19 cellular contexts compared by ENCODE assay signal in the genomic region with DNA sequence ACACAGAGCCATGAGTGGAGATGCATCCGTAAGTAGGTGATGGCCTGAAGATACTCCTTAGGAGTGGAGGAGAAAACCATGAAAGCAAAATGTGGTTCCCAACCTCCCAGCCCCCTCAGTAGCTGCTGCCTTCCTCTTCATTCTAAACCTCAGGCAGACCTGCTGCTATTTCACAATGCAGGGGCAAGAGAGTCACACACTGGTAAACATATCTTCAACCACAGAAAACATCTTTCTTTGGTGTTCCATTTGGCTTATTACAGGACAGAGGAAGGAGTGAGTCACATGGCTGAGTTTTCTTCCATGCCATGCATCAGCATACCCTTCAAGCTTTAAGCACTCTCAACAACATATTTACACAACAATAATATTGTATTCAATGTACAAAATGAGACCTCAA.
DNase-seq lines count a peak whose midpoint lies in the region; ATAC-seq and TF ChIP-seq lines count a peak whose summit lies in the region.
"Had no signal": no experiment of that assay in that cellular context is flagged by ENCODE, and none has a peak within 500 bp of the region (broad histone marks: within the 10 kb centered on the region; RNA-seq: fewer than 3 reads in every experiment).

No MANE protein-coding gene starts in this region.

- H3K36me3 ChIP-seq in ascending aorta (no peaks in the 10 kb centered on the region), stomach (no peaks in the 10 kb centered on the region)
- H3K36me3 ChIP-seq: BLaER1, HAP-1, tibial nerve had no signal

- TF ChIP-seq POLR2A in stomach (IDR thresholded peaks at IDR 0.05) = no peak

- H3K27me3 ChIP-seq in ascending aorta (no peaks in the 10 kb centered on the region), stomach (no peaks in the 10 kb centered on the region)
- H3K27me3 ChIP-seq: BLaER1, tibial nerve had no signal

- intact Hi-C loops in ascending aorta (cut with DNase I) = no loop called here
- intact Hi-C loops in stomach (cut with DNase I; ENCODE audit: low total_unique reads) = no loop called here

- TF ChIP-seq CTCF in ascending aorta (IDR thresholded peaks at IDR 0.05) (no peak), stomach (IDR thresholded peaks at IDR 0.05) (no peak)

- no peak for TF ChIP-seq EP300 in stomach (IDR thresholded peaks at IDR 0.05)

- H3K27ac ChIP-seq in ascending aorta (no peak overlapping the region), stomach (no peak overlapping the region)
- H3K27ac ChIP-seq: BLaER1, tibial nerve had no signal

- DNase-seq in GM04503 (ENCODE audit: low read depth) (peak; percentile 37), MV-4-11 (lab: John Stamatoyannopoulos, UW) (peak; percentile 79), astrocyte of the hippocampus (ENCODE audit: low read depth, low spot score) (peak; percentile 20), kidney glomerular epithelial cell (lab: John Stamatoyannopoulos, UW) (peak; percentile 24), NCI-H524 (lab: John Stamatoyannopoulos, UW) (no peak), ascending aorta (ENCODE audit: low spot score in 2 of 2) (no peak), stomach (no peak)
- DNase-seq: activated CD4-positive, alpha-beta memory T cell treated with anti-CD3 and anti-CD28 coated beads, Interleukin-2, amount 10 ng/mL, durations not matched to agents 7 days and 5 days; DMS 273 treated with DMSO at 0.1 percent for 48 hours; effector CD8-positive, alpha-beta T cell; hypothalamus; left cardiac atrium; NCI-H2029 treated with DMSO at 0.1 percent for 48 hours; NCI-H526 had no signal

- H3K4me1 ChIP-seq in ascending aorta = no peaks in the 10 kb centered on the region
- H3K4me1 ChIP-seq in stomach = no peaks in the 10 kb centered on the region
- H3K4me1 ChIP-seq: HAP-1, tibial nerve had no signal

- no peak for ATAC-seq in GM21529 (IDR thresholded peaks at IDR 0.05; ENCODE audit: unreplicated experiment)
- ATAC-seq: left cardiac atrium; stimulated activated effector memory CD8-positive, alpha-beta T cell treated with anti-CD3 and anti-CD28 coated beads, Interleukin-12 subunit alpha, Interleukin-12 subunit beta, amount 100 ng/mL, for 72 hours had no signal

- H3K4me3 ChIP-seq in ascending aorta (no peak overlapping the region), stomach (no peak overlapping the region)
- H3K4me3 ChIP-seq: BLaER1, HAP-1, tibial nerve had no signal

- 85 to 100% (median 89%) methylated on average over 1 of the region's 1 CpG for WGBS in stomach, 5 donors

- H3K9me3 ChIP-seq in ascending aorta = no peaks in the 10 kb centered on the region
- H3K9me3 ChIP-seq in stomach = no peaks in the 10 kb centered on the region
- H3K9me3 ChIP-seq: BLaER1, HAP-1, tibial nerve had no signal

Comparison
In these comparisons a context has a peak if more than half of its experiments do, and no peak if none do; other contexts are left out.
1. DNase-seq: peak in GM04503 (single experiment), MV-4-11 (single experiment), astrocyte of the hippocampus (single experiment) and kidney glomerular epithelial cell (single experiment); none in NCI-H524 (0 of 2), ascending aorta (0 of 2) and stomach (single experiment).